28 cellular contexts compared by ENCODE assay signal in the genomic region with DNA sequence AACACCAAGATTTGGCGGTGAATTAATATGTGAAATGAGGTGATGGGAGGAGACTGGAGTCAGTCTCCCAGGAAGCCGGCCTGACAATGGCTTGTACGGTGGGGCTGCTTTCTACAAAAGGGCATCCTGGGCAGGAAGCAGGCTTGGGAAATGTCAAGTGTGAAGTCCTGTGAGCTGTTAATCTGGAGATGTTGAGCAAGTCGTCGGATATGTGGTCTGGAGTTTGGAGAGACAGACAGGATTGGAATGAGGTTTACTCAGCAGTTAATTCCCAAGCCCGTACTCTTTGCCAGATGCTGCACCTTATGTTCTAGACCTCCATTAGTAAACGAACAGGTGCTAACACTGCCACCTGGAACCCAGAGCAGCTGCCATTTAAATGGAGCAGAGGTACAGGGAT.
A peak's percentile ranks its signal among the peaks of the same experiment; 100 is the strongest.
DNase-seq lines count a peak whose midpoint lies in the region; ATAC-seq lines count a peak whose summit lies in the region.
"Had no signal": no experiment of that assay in that cellular context is flagged by ENCODE, and none has a peak within 500 bp of the region (broad histone marks: within the 10 kb centered on the region; RNA-seq: fewer than 3 reads in every experiment).

No MANE protein-coding gene starts in this region.

- 62 to 71% methylated on average over 7 of the region's 7 CpGs for WGBS in GM23248 (ENCODE audit: low coverage in 1 of 2, low lambda C conversion rate in 2 of 2, missing lambda C conversion rate in 2 of 2), 2 experiments

- in situ Hi-C loops in GM23248 (cut with MboI): no loop called here

- peak; percentile 58 for DNase-seq in AG08395 (ENCODE audit: low spot score)
- DNase-seq in GM23248: peak; percentile 46
- peak; percentile 60 for DNase-seq in amniotic epithelial cell (ENCODE audit: low read depth)
- peak; percentile 25 for DNase-seq in iris pigment epithelial cell (ENCODE audit: low read depth)
- DNase-seq in effector memory CD4-positive, alpha-beta T cell: no peak
- DNase-seq in dermis blood vessel endothelial cell: no peak
- no peak for DNase-seq in DMS53 treated with DMSO at 0.1 percent for 48 hours (lab: John Stamatoyannopoulos, UW; ENCODE audit: unreplicated experiment)
- DNase-seq: 8988T; activated CD4-positive, alpha-beta T cell treated with anti-CD3 and anti-CD28 coated beads for 4 hours; activated CD8-positive, alpha-beta memory T cell treated with anti-CD3 and anti-CD28 coated beads for 24 hours; activated effector memory CD4-positive, alpha-beta T cell treated with anti-CD3 and anti-CD28 coated beads, Interleukin-2, amount 50 U/mL, for 16 hours; activated naive CD8-positive, alpha-beta T cell treated with anti-CD3 and anti-CD28 coated beads for 36 hours; activated T-cell treated with anti-CD3 and anti-CD28 coated beads, Interleukin-2, amount 50 U/mL, for 1 hour; caudate nucleus; CD8-positive, alpha-beta T cell; DMS79; HCEC 1CT; heart left ventricle; mammary epithelial cell; NCI-H1105 treated with DMSO at 0.1 percent for 48 hours; NCI-H2081; NCI-H446 treated with DMSO at 0.1 percent for 48 hours; Right ventricle myocardium superior; stimulated activated CD4-positive, alpha-beta T cell treated with anti-CD3 and anti-CD28 coated beads, Interleukin-15, amount 100 ng/mL, for 24 hours; stimulated activated naive B cell treated with anti-CD40 and anti-IgM and Interleukin-4, amounts not matched to agents 10 μg/mL and 1 μg/mL and 100 μg/mL, for 72 hours had no signal

- no peaks in the 10 kb centered on the region for H3K9me3 ChIP-seq in GM23248 (ENCODE audit: low read depth)
- no peaks in the 10 kb centered on the region for H3K9me3 ChIP-seq in effector memory CD4-positive, alpha-beta T cell (ENCODE audit: control insufficient read depth, low read length)
- H3K9me3 ChIP-seq: ascending aorta, heart left ventricle had no signal

- H4K20me1 ChIP-seq in GM23248 (ENCODE audit: insufficient read depth): no peaks in the 10 kb centered on the region

- H3K9ac ChIP-seq in GM23248: no peak overlapping the region
- H3K9ac ChIP-seq: neural progenitor cell had no signal

- no peak overlapping the region for H2AFZ ChIP-seq in GM23248
- H2AFZ ChIP-seq: neural progenitor cell had no signal

- no peak overlapping the region for H3K4me2 ChIP-seq in GM23248 (ENCODE audit: unreplicated experiment)
- H3K4me2 ChIP-seq: neural progenitor cell had no signal

- no peaks in the 10 kb centered on the region for H3K27me3 ChIP-seq in GM23248 (replicated peaks; ENCODE audit: insufficient read depth)
- no peaks in the 10 kb centered on the region for H3K27me3 ChIP-seq in effector memory CD4-positive, alpha-beta T cell (replicated peaks; ENCODE audit: control insufficient read depth, insufficient read depth, low read length, poor library complexity, severe bottlenecking)
- H3K27me3 ChIP-seq: ascending aorta, neural progenitor cell had no signal

- no peak overlapping the region for H3K4me3 ChIP-seq in GM23248
- H3K4me3 ChIP-seq in effector memory CD4-positive, alpha-beta T cell (ENCODE audit: insufficient read depth, low read depth, low read length, poor library complexity, severe bottlenecking): no peak overlapping the region
- H3K4me3 ChIP-seq: ascending aorta, heart left ventricle, neural progenitor cell had no signal

- ATAC-seq in HG03045 (IDR thresholded peaks at IDR 0.05; ENCODE audit: unreplicated experiment): no peak
- ATAC-seq: CD8-positive, alpha-beta T cell; stimulated activated naive B cell treated with anti-CD40 and anti-IgM and Interleukin-4, amounts not matched to agents 10 μg/mL and 1 μg/mL and 100 μg/mL, for 72 hours had no signal

- H3K9me2 ChIP-seq in GM23248 (ENCODE audit: insufficient read depth): no peaks in the 10 kb centered on the region

- H3F3A ChIP-seq in GM23248 (ENCODE audit: insufficient read depth): no peaks in the 10 kb centered on the region

- H3K79me2 ChIP-seq in GM23248 (ENCODE audit: insufficient read depth): no peaks in the 10 kb centered on the region

- no peak overlapping the region for H3K27ac ChIP-seq in GM23248
- no peak overlapping the region for H3K27ac ChIP-seq in effector memory CD4-positive, alpha-beta T cell (ENCODE audit: insufficient read depth, low read length, poor library complexity, severe bottlenecking)
- H3K27ac ChIP-seq: ascending aorta, heart left ventricle, neural progenitor cell had no signal

- H3K36me3 ChIP-seq in GM23248 (ENCODE audit: low read depth): no peaks in the 10 kb centered on the region
- no peaks in the 10 kb centered on the region for H3K36me3 ChIP-seq in effector memory CD4-positive, alpha-beta T cell (ENCODE audit: control insufficient read depth, insufficient read depth, low read length)
- H3K36me3 ChIP-seq: ascending aorta, heart left ventricle, neural progenitor cell had no signal

- no peaks in the 10 kb centered on the region for H3K4me1 ChIP-seq in GM23248 (ENCODE audit: insufficient read depth)
- no peaks in the 10 kb centered on the region for H3K4me1 ChIP-seq in effector memory CD4-positive, alpha-beta T cell (ENCODE audit: control insufficient read depth, insufficient read depth, low read length, poor library complexity, severe bottlenecking)
- H3K4me1 ChIP-seq: ascending aorta had no signal

Comparison
In these comparisons a context has a peak if more than half of its experiments do, and no peak if none do; other contexts are left out.
1. DNase-seq: peak in AG08395 (single experiment), GM23248 (single experiment), amniotic epithelial cell (single experiment) and iris pigment epithelial cell (single experiment); none in effector memory CD4-positive, alpha-beta T cell (0 of 3), dermis blood vessel endothelial cell (single experiment) and DMS53 treated with DMSO at 0.1 percent for 48 hours (single experiment).